9 cellular contexts compared by ENCODE assay signal in the genomic region with DNA sequence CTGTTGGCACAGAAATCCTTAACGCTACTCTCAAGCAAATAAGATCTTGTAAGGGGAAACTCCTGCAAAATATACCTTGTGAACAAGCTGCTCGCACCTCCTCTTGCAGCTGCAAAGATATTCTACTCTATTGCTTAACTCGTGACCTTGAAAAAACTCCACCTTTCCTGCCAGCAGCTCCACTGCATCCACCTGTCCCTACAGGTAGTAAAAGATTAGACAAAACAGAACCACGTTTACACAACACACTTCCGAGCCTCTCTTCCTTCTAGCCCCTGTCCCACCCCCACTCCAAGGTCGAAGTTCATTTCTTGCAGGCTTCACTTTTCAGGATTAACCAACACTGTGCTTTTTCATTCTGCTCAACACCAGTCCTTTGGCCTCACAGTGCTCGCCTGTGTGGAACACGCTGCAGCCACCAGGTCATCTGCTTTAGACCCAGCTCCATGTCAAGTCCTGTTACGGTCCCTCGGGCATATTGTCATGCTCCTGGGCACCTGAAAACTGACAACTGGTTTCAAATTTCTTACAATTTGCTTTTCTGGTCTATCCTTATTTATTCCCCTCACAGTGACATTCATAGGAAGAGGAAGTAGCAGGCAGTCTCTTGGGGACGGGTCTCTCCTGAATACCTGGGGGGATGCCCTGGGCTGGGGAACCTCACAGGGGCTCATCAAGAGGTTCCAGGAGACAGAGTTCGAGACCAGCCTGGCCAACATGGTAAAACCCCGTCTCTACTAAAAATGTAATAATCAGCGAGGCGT.
DNase-seq lines count a peak whose midpoint lies in the region; ATAC-seq, FAIRE-seq and TF ChIP-seq lines count a peak whose summit lies in the region.
"Had no signal": no experiment of that assay in that cellular context is flagged by ENCODE, and none has a peak within 500 bp of the region (broad histone marks: within the 10 kb centered on the region; RNA-seq: fewer than 3 reads in every experiment).

No MANE protein-coding gene starts in this region.

- no peaks in the 10 kb centered on the region; the same call in 1 of the 2 replicates for H3K36me3 ChIP-seq in GM23338 (ENCODE audit: insufficient read depth)
- peaks cover 57% of the 10 kb centered on the region for H3K36me3 ChIP-seq in lower lobe of right lung

- DNase-seq in A549 (ENCODE audit: low read depth in 1 of 2, low spot score in 1 of 2) = no peak
- no peak for DNase-seq in GM23338 (ENCODE audit: low spot score)
- no peak for DNase-seq in activated naive CD8-positive, alpha-beta T cell treated with anti-CD3 and anti-CD28 coated beads, Interleukin-2, amount 50 U/mL, for 24 hours
- no peak for DNase-seq in lower lobe of right lung
- no peak for DNase-seq in NCI-H146 (lab: John Stamatoyannopoulos, UW)
- DNase-seq in CD1c-positive myeloid dendritic cell (ENCODE audit: extremely low spot score) = no peak

- H3K27ac ChIP-seq in A549 = peak overlapping the region; percentile 92 to 93
- H3K27ac ChIP-seq in GM23338 (ENCODE audit: low read depth) = 0 out of 2 replicates have a peak overlapping the region, but pooled peaks have one; percentile 26
- H3K27ac ChIP-seq in lower lobe of right lung = peak overlapping the region; percentile 48

- TF ChIP-seq CTCF in A549 (IDR thresholded peaks at IDR 0.05) (no peak), GM23338 (conservative IDR thresholded peaks at IDR 0.05; ENCODE audit: low read depth in 2 of 2) (no peak), lower lobe of right lung (IDR thresholded peaks at IDR 0.05) (no peak)

- no peaks in the 10 kb centered on the region for H3F3A ChIP-seq in GM23338 (replicated peaks; ENCODE audit: low read depth)

- H3K4me3 ChIP-seq in A549 = no peak overlapping the region
- H3K4me3 ChIP-seq in GM23338 = no peak overlapping the region
- H3K4me3 ChIP-seq in lower lobe of right lung = no peak overlapping the region
- H3K4me3 ChIP-seq: thoracic aorta had no signal

- peaks cover 10% of the 10 kb centered on the region for H3K27me3 Mint-ChIP-seq in GM23338 (ENCODE audit: insufficient read depth, low read depth, poor library complexity)
- no peaks in the 10 kb centered on the region for H3K27me3 Mint-ChIP-seq in activated naive CD8-positive, alpha-beta T cell treated with anti-CD3 and anti-CD28 coated beads, Interleukin-2, amount 50 U/mL, for 24 hours

- 56% methylated on average over 15 of the region's 15 CpGs for WGBS in A549 (ENCODE audit: missing lambda C conversion rate)

- intact Hi-C loops in lower lobe of right lung (cut with DNase I) = no loop called here

- peaks cover 65% of the 10 kb centered on the region for H3K4me1 Mint-ChIP-seq in GM23338
- peaks cover 99% of the 10 kb centered on the region for H3K4me1 Mint-ChIP-seq in activated naive CD8-positive, alpha-beta T cell treated with anti-CD3 and anti-CD28 coated beads, Interleukin-2, amount 50 U/mL, for 24 hours

- H3K36me3 Mint-ChIP-seq in GM23338 (ENCODE audit: low read depth) = peaks cover 2% of the 10 kb centered on the region; the same call in 1 of the 3 replicates
- H3K36me3 Mint-ChIP-seq in activated naive CD8-positive, alpha-beta T cell treated with anti-CD3 and anti-CD28 coated beads, Interleukin-2, amount 50 U/mL, for 24 hours (ENCODE audit: low read depth) = peaks cover 95% of the 10 kb centered on the region

- H3K4me1 ChIP-seq in A549 (peaks cover 96% of the 10 kb centered on the region), GM23338 (ENCODE audit: insufficient read depth) (peaks cover 33% of the 10 kb centered on the region), lower lobe of right lung (peaks cover 96% of the 10 kb centered on the region)

- peak overlapping the region; percentile 4; the same call in 1 of the 2 replicates for H3K27ac Mint-ChIP-seq in GM23338
- H3K27ac Mint-ChIP-seq in activated naive CD8-positive, alpha-beta T cell treated with anti-CD3 and anti-CD28 coated beads, Interleukin-2, amount 50 U/mL, for 24 hours = peak overlapping the region; percentile 94

- H3K9me3 ChIP-seq in A549 = no peaks in the 10 kb centered on the region
- H3K9me3 ChIP-seq in lower lobe of right lung = no peaks in the 10 kb centered on the region
- H3K9me3 ChIP-seq: thoracic aorta had no signal

- H4K20me1 ChIP-seq in GM23338 (replicated peaks; ENCODE audit: insufficient read depth) = no peaks in the 10 kb centered on the region

- no peak for TF ChIP-seq RAD21 in A549 (conservative IDR thresholded peaks at IDR 0.05 in 1 of 2, IDR thresholded peaks at IDR 0.05 in 1 of 2)

- ATAC-seq in A549 (no peak), GM23338 (no peak), lower lobe of right lung (peak in 1 of 2 donors; percentile 4), HG02798 (IDR thresholded peaks at IDR 0.05; ENCODE audit: poor library complexity, unreplicated experiment) (no peak), GM18867 (IDR thresholded peaks at IDR 0.05; ENCODE audit: unreplicated experiment) (no peak)
- no peak for ATAC-seq in activated naive CD8-positive, alpha-beta T cell treated with anti-CD3 and anti-CD28 coated beads, Interleukin-2, amount 50 U/mL, for 24 hours

- POLR2A ChIA-PET in A549 (lab: Yijun Ruan, JAX) = interaction anchor here (1.0 to 2.4 kb wide), 4 partner anchors 10 to 45 kb away, joined by 3 to 7 read pairs (median 4); no protein-coding TSS in a partner anchor

- no peaks in the 10 kb centered on the region for H3K9me2 ChIP-seq in GM23338 (ENCODE audit: insufficient read depth)

- FAIRE-seq in A549 (lab: Jason Lieb, UNC) = no peak

- no peak for TF ChIP-seq EP300 in A549 (IDR thresholded peaks at IDR 0.05)

- no peak overlapping the region for H2AFZ ChIP-seq in GM23338

- peak overlapping the region; percentile 96 for H3K4me2 ChIP-seq in A549
- H3K4me2 ChIP-seq in GM23338 = no peak overlapping the region

- CTCF ChIA-PET in A549 (lab: Yijun Ruan, JAX) = interaction anchor here (0.6 to 8.5 kb wide), 12 partner anchors 14 to 892 kb away, joined by 3 to 185 read pairs (median 7); no protein-coding TSS in a partner anchor

- H3K9me3 Mint-ChIP-seq in GM23338 = peaks cover 2% of the 10 kb centered on the region; the same call in 2 of the 3 replicates
- no peaks in the 10 kb centered on the region for H3K9me3 Mint-ChIP-seq in activated naive CD8-positive, alpha-beta T cell treated with anti-CD3 and anti-CD28 coated beads, Interleukin-2, amount 50 U/mL, for 24 hours

- H3K27me3 ChIP-seq in GM23338 (ENCODE audit: insufficient read depth) = no peaks in the 10 kb centered on the region
- no peaks in the 10 kb centered on the region for H3K27me3 ChIP-seq in lower lobe of right lung (ENCODE audit: low read depth)

- no peak overlapping the region for H3K4me3 Mint-ChIP-seq in GM23338
- peak overlapping the region; percentile 35 for H3K4me3 Mint-ChIP-seq in activated naive CD8-positive, alpha-beta T cell treated with anti-CD3 and anti-CD28 coated beads, Interleukin-2, amount 50 U/mL, for 24 hours

- TF ChIP-seq POLR2A in A549 (IDR thresholded peaks at IDR 0.05; ENCODE audit: low read length) = no peak

- H3K79me2 ChIP-seq in GM23338 (replicated peaks; ENCODE audit: insufficient read depth) = no peaks in the 10 kb centered on the region; the same call in 1 of the 2 replicates

TF ChIP-seq in A549, 52 proteins besides CTCF, POLR2A, EP300 and RAD21 (continues in another document):
- TF ChIP-seq POLR2AphosphoS2 (conservative IDR thresholded peaks at IDR 0.05; ENCODE audit: low read length) (peak; percentile 92), CHD4 (IDR thresholded peaks at IDR 0.05; ENCODE audit: borderline replicate concordance) (no peak), CEBPB (IDR thresholded peaks at IDR 0.05) (peak in 1 of 2 experiments; percentile 68; a peak in 2 of 4 replicates), ESRRA (IDR thresholded peaks at IDR 0.05; ENCODE audit: borderline replicate concordance, low read length) (peak; percentile 59; the same call in 1 of the 2 replicates), HOXA7 (CRISPR knock-in tag; IDR thresholded peaks at IDR 0.05) (peak; percentile 71; the same call in 1 of the 2 replicates), PBX3 (IDR thresholded peaks at IDR 0.05) (no peak), JUN (IDR thresholded peaks at IDR 0.05) (peak in 1 of 2 experiments; percentile 11; a peak in 2 of 5 replicates), MAX (IDR thresholded peaks at IDR 0.05) (no peak)

TF ChIP-seq in GM23338, 12 proteins besides CTCF, POLR2A, EP300 and RAD21 (continues in another document):
- no peak for TF ChIP-seq EZH2phosphoT487 (IDR thresholded peaks at IDR 0.05; ENCODE audit: unreplicated experiment)

Comparison
In these comparisons a context has a peak if more than half of its experiments do, and no peak if none do; other contexts are left out.
1. H3K27ac ChIP-seq: peak in every context shown above with its lines; median percentile 92 in A549; 48 in lower lobe of right lung; 26 in GM23338.